In the genomic region with DNA sequence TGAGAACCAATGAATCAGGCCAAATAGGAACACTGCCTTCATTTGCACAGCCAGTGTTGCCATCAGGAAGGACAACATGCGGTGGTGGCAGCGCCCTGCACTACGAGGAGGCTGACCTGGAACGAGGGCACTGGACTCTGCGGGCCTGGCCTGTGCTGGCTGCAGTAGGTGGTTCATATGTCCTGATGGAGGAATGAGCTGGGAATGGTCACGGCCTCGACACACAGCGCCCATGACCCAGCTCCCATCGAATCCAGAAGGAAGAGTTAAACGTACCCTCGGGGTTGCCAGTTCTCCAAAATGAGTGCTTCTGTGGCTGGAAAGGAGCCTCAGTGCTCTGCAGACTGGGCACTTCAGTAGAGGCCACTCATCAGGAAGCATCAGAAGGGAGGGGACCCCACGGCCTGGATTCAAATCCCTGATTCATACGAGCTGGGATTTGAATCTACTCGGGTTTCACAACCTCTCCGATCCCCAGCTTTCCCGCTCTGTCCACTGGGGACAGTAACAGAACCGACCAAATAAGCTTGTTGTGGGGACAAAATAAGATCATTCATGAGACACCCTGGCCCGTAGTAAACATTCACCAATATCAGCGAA, we compare ENCODE assay signal across 10 cellular contexts.
"Had no signal": no experiment of that assay in that cellular context is flagged by ENCODE, and none has a peak within 500 bp of the region (broad histone marks: within the 10 kb centered on the region; RNA-seq: fewer than 3 reads in every experiment).

No MANE protein-coding gene starts in this region.

- H3K9me3 ChIP-seq: body of pancreas, ovary, right lobe of liver, upper lobe of right lung had no signal

- DNase-seq: activated gamma-delta T cell, foreskin keratinocyte had no signal

- ATAC-seq: activated naive CD8-positive, alpha-beta T cell treated with anti-CD3 and anti-CD28 coated beads, Interleukin-2, amount 50 U/mL, for 24 hours had no signal

- H3K4me2 ChIP-seq: smooth muscle cell had no signal

- H3K27ac ChIP-seq: body of pancreas, foreskin keratinocyte, ovary, right lobe of liver, upper lobe of right lung, VCaP had no signal

- FAIRE-seq: endometrium had no signal

- H3K36me3 ChIP-seq: ovary, right lobe of liver, upper lobe of right lung had no signal

- H3K4me3 ChIP-seq: body of pancreas, ovary, right lobe of liver, smooth muscle cell, upper lobe of right lung had no signal

- H3K27me3 ChIP-seq: body of pancreas, ovary, right lobe of liver, upper lobe of right lung had no signal

- H3K4me1 ChIP-seq: foreskin keratinocyte had no signal
